14 cellular contexts compared by ENCODE assay signal in the genomic region with DNA sequence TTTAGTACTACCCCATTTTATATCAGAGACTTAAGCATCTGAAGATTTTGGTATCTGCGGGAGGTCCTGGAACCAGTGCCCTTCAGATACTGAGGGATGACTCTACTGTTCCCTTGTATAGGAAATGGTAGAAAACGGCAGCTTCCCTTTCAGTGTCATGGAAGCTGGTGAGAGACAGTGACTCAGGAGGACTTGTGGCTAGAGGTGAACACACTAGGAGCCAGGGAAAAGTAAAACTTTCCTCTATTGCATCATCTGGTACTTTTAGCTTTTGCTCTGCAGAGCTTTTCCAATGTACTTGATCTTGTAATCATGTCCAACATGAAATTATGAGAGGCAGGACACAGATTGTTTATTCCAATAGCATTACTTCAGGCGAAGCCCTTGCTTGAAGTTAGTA. TPM values are rescaled to one million over a fixed set of nuclear protein-coding genes. Genes with fewer than 3 reads are reported as not detected.
DNase-seq lines count a peak whose midpoint lies in the region; ATAC-seq and TF ChIP-seq lines count a peak whose summit lies in the region.
"Had no signal": no experiment of that assay in that cellular context is flagged by ENCODE, and none has a peak within 500 bp of the region (broad histone marks: within the 10 kb centered on the region; RNA-seq: fewer than 3 reads in every experiment).

No MANE protein-coding gene starts in this region.

- ATAC-seq in lower lobe of right lung = peak; percentile 49 to 72

- intact Hi-C loops in lower lobe of right lung (cut with DNase I) = no loop called here

- H3K27ac ChIP-seq in lower lobe of right lung = peak overlapping the region; percentile 50
- H3K27ac ChIP-seq: heart left ventricle, right atrium auricular region, tibial artery had no signal

- no peaks in the 10 kb centered on the region for H3K27me3 ChIP-seq in lower lobe of right lung (ENCODE audit: low read depth)
- H3K27me3 ChIP-seq: heart left ventricle, right atrium auricular region, tibial artery had no signal

- H3K4me1 ChIP-seq in lower lobe of right lung = peaks cover 51% of the 10 kb centered on the region

- peak; percentile 5 for DNase-seq in A172 (ENCODE audit: low spot score)
- peak; percentile 60 for DNase-seq in HT1080 (ENCODE audit: low read depth)
- peak; percentile 90 for DNase-seq in epithelial cell of esophagus (ENCODE audit: low read depth)
- DNase-seq in lower lobe of right lung = no peak
- no peak for DNase-seq in SW480 (ENCODE audit: low spot score)
- no peak for DNase-seq in SKM-1 (lab: John Stamatoyannopoulos, UW; ENCODE audit: unreplicated experiment)
- DNase-seq in medulla oblongata (ENCODE audit: extremely low spot score) = no peak
- no peak for DNase-seq in Kasumi-1 (lab: John Stamatoyannopoulos, UW)
- DNase-seq: activated CD4-positive, alpha-beta T cell treated with anti-CD3 and anti-CD28 coated beads for 1 hour; GF-D8; heart left ventricle; NCI-H774; tibial artery had no signal

- peaks cover 22% of the 10 kb centered on the region for H3K36me3 ChIP-seq in lower lobe of right lung
- H3K36me3 ChIP-seq: tibial artery had no signal

- H3K9me3 ChIP-seq in lower lobe of right lung = no peaks in the 10 kb centered on the region
- H3K9me3 ChIP-seq: heart left ventricle, right atrium auricular region, tibial artery had no signal

- H3K4me3 ChIP-seq in epithelial cell of esophagus (ENCODE audit: low read length) = no peak overlapping the region
- H3K4me3 ChIP-seq in lower lobe of right lung = no peak overlapping the region
- H3K4me3 ChIP-seq: heart left ventricle, right atrium auricular region, tibial artery had no signal

- TF ChIP-seq CTCF in epithelial cell of esophagus (IDR thresholded peaks at IDR 0.05; ENCODE audit: insufficient read depth, low read depth, low read length, missing control alignments) (no peak), lower lobe of right lung (IDR thresholded peaks at IDR 0.05) (no peak)

RNA-seq across cellular contexts. Expression of a gene that starts 45.0 kb away (rescaled TPM):
- total RNA-seq in A172 (2014; rRNA removed; shearing (Covaris generic)) = 0.60 and 1.3 TPM in 2 replicates
- total RNA-seq in HT1080 (2014; rRNA removed; shearing (Covaris generic)) = 1.1 and 1.3 TPM in 2 replicates
- 2.7 and 6.6 TPM in 2 replicates for polyA plus RNA-seq in HT1080 (2015; cell fraction: cytosol; rRNA removed)
- polyA plus RNA-seq in HT1080 (2015; cell fraction: nucleus; rRNA removed) = 3.0 and 3.4 TPM in 2 replicates
- 109 TPM for total RNA-seq in lower lobe of right lung

Comparison
In these comparisons a context has a peak if more than half of its experiments do, and no peak if none do; other contexts are left out.
1. DNase-seq: peak in A172 (single experiment), HT1080 (single experiment) and epithelial cell of esophagus (single experiment); none in lower lobe of right lung (single experiment), SW480 (single experiment), SKM-1 (single experiment), medulla oblongata (single experiment) and Kasumi-1 (0 of 2).
2. RNA of a gene that starts 45.0 kb away (total RNA-seq): 109 TPM in lower lobe of right lung (single experiment); 0.60 to 1.3 TPM in A172 and 1.1 to 1.3 TPM in HT1080; every median in the first group is over 10 times any median in the second.